Comparison of ENCODE assay signal across 19 cellular contexts in the genomic region with DNA sequence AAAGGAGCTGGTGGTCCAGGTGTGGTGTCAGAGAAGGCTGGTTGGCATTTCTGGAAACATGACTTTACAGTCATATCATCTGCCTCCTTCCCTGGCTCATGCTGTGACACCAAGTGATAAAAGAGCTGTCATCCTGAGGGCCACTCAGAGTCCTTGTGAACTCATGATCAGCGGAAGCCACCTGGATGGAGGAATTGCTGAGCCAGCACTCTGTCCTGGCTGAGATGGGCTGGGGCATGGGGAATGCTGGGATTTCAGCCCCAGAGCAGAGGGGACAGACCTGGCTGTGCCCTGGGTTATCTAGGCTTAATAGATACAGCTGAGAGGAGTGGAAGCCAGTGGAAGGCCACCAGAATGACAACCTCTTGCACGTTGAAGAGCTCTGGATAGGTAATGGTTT.
"Had no signal": no experiment of that assay in that cellular context is flagged by ENCODE, and none has a peak within 500 bp of the region (broad histone marks: within the 10 kb centered on the region; RNA-seq: fewer than 3 reads in every experiment).

No MANE protein-coding gene starts in this region.

- ATAC-seq: Panc1, PC-3, T-cell had no signal

- H3K4me2 ChIP-seq: KMS-11, SK-N-SH had no signal

- H3K27ac ChIP-seq: KMS-11, RWPE1 had no signal

- H3K36me3 Mint-ChIP-seq: T-cell had no signal

- H3K27ac Mint-ChIP-seq: T-cell had no signal

- H3K9me2 ChIP-seq: SK-N-SH had no signal

- H3K4me3 Mint-ChIP-seq: T-cell had no signal

- H3K9me3 ChIP-seq: SK-N-SH had no signal

- DNase-seq: Kasumi-1, MM.1S, NCI-H1092 treated with DMSO at 0.1 percent for 48 hours, NCI-H146, NCI-H1694 treated with DMSO at 0.1 percent for 48 hours, NCI-H1930, NCI-H2081, NCI-H2107, NCI-H2227 treated with DMSO at 0.1 percent for 48 hours, NCI-H526, NCI-H82, PC-3, SHP77, SK-N-SH, SW 1271, T-cell had no signal

- H3K4me1 Mint-ChIP-seq: T-cell had no signal

- H3K9ac ChIP-seq: KMS-11, SK-N-SH had no signal
